ENCODE assay signal across 31 cellular contexts in the genomic region with DNA sequence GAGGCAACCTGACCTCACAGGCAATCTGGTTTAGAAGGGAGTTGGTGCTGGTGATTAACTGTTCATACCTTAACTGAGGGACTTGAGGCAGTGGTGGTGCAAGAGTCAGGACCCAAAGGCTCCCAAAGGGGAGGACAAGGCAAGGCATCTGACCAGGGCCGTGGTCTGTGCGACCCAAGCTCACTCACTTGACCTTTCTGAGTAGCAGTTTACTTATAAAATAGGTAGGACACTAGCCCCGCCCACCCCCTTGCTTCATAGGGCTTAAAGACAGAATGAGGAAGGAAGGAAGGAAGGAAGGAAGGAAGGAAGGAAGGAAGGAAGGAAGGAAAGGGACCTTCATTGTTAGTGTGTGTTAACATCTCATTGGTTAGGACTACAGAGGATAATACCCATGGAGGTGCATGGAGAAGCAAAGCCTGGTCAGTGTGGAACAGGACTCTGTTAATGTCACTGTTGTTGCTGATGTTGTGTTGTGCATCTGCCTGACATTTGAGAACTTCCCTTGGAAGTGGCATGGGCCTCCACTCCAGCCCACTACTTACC. TPM values are rescaled to one million over a fixed set of nuclear protein-coding genes. Genes with fewer than 3 reads are reported as not detected.
"Had no signal": no experiment of that assay in that cellular context is flagged by ENCODE, and none has a peak within 500 bp of the region (broad histone marks: within the 10 kb centered on the region; RNA-seq: fewer than 3 reads in every experiment).

No MANE protein-coding gene starts in this region.

- H3K36me3 ChIP-seq: ascending aorta, SJCRH30 had no signal

- ATAC-seq: body of pancreas, Panc1, SK-N-SH treated with all-trans-retinoic acid at 6 μM for 48 hours, WTC11 had no signal

- DNase-seq: activated CD4-positive, alpha-beta T cell treated with anti-CD3 and anti-CD28 coated beads, Interleukin-2, amount 50 U/mL, for 48 hours; activated CD4-positive, CD25-positive, alpha-beta regulatory T cell treated with anti-CD3 and anti-CD28 coated beads, Interleukin-2, amount 50 U/mL, for 72 hours; activated effector memory CD4-positive, alpha-beta T cell treated with Interleukin-2 at 50 U/mL for 16 hours; activated naive CD4-positive, alpha-beta T cell; activated naive CD8-positive, alpha-beta T cell treated with anti-CD3 and anti-CD28 coated beads, Interleukin-2, amount 50 U/mL, for 24 hours; activated T-cell treated with anti-CD3 and anti-CD28 coated beads, Interleukin-2, amount 50 U/mL, for 1 hour; amniotic stem cell; body of pancreas; KG1; NCI-H1092; NCI-H1417; NCI-H1930; NCI-H2171; NCI-H2227 treated with DMSO at 0.1 percent for 48 hours; NCI-H446 treated with DMSO at 0.1 percent for 48 hours; NCI-H526; NCI-H82; NK-92 treated with Interleukin-12 subunit alpha and Interleukin-12 subunit beta, amount 100 ng/mL, for 24 hours; OCI-M1; Right ventricle myocardium superior; RPMI8226; SJCRH30; SW 1271 had no signal

- H3K9me3 ChIP-seq: ascending aorta, body of pancreas, SJCRH30 had no signal

- H3K4me3 ChIP-seq: ascending aorta, body of pancreas, SJCRH30 had no signal

- H3K27ac ChIP-seq: ascending aorta, body of pancreas, SJCRH30 had no signal

- H3K36me3 Mint-ChIP-seq: activated naive CD4-positive, alpha-beta T cell treated with anti-CD3 and anti-CD28 coated beads, Interleukin-2, amount 50 U/mL, for 72 hours; WTC11 had no signal

- H3K9me3 Mint-ChIP-seq: activated CD4-positive, alpha-beta T cell treated with anti-CD3 and anti-CD28 coated beads, Interleukin-2, amount 10 ng/mL, durations not matched to agents 24 days and 14 days; activated naive CD4-positive, alpha-beta T cell treated with anti-CD3 and anti-CD28 coated beads, Interleukin-2, amount 50 U/mL, for 72 hours; activated naive CD8-positive, alpha-beta T cell treated with anti-CD3 and anti-CD28 coated beads, Interleukin-2, amount 50 U/mL, for 24 hours; central memory CD8-positive, alpha-beta T cell; WTC11 had no signal

- H3K4me3 Mint-ChIP-seq: activated CD4-positive, alpha-beta T cell treated with anti-CD3 and anti-CD28 coated beads, Interleukin-2, amount 10 ng/mL, durations not matched to agents 24 days and 14 days; activated naive CD8-positive, alpha-beta T cell treated with anti-CD3 and anti-CD28 coated beads, Interleukin-2, amount 50 U/mL, for 24 hours; central memory CD8-positive, alpha-beta T cell; WTC11 had no signal

- H3K27ac Mint-ChIP-seq: activated naive CD4-positive, alpha-beta T cell treated with anti-CD3 and anti-CD28 coated beads, Interleukin-2, amount 50 U/mL, for 72 hours; activated naive CD8-positive, alpha-beta T cell treated with anti-CD3 and anti-CD28 coated beads, Interleukin-2, amount 50 U/mL, for 24 hours; WTC11 had no signal

RNA-seq across cellular contexts. Expression of gene KCNA2, which starts 4.7 kb away (rescaled TPM):
- total RNA-seq: MCF 10A, SJCRH30 had no signal
